In the genomic region with DNA sequence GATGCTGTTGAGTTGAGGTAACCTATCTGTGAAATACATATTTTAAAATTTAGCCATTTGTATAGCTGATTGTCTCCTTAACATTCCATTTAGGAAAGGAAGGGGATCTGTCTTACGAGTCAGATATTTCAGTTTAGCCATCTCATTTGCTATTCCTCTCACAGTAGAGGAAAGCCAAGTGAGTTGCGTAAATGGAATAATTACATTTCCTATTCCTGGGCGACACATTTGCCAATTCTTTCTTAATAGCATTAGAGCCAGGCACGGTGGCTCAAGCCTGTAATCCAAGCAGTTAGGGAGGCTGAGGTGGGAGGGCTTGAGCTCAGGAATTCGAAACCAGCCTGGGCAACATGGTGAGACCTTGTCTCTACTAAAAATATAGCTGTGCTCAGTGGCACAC, we compare ENCODE assay signal across 17 cellular contexts.
"Had no signal": no experiment of that assay in that cellular context is flagged by ENCODE, and none has a peak within 500 bp of the region (broad histone marks: within the 10 kb centered on the region; RNA-seq: fewer than 3 reads in every experiment).

No MANE protein-coding gene starts in this region.

- ATAC-seq: activated CD8-positive, alpha-beta memory T cell treated with anti-CD3 and anti-CD28 coated beads, Interleukin-2, amount 10 ng/mL, durations not matched to agents 7 days and 5 days; right cardiac atrium had no signal

- FAIRE-seq: endometrium, frontal cortex had no signal

- H3K36me3 ChIP-seq: esophagus muscularis mucosa had no signal

- H3K4me1 ChIP-seq: esophagus muscularis mucosa had no signal

- H3K27ac ChIP-seq: dorsolateral prefrontal cortex, esophagus muscularis mucosa had no signal

- DNase-seq: activated CD4-positive, alpha-beta T cell treated with anti-CD3 and anti-CD28 coated beads for 1 hour; activated CD4-positive, alpha-beta T cell treated with anti-CD3 and anti-CD28 coated beads, Interleukin-2, amount 50 U/mL, for 48 hours; activated CD8-positive, alpha-beta memory T cell treated with anti-CD3 and anti-CD28 coated beads, Interleukin-2, amount 10 ng/mL, durations not matched to agents 7 days and 5 days; activated effector memory CD4-positive, alpha-beta T cell treated with anti-CD3 and anti-CD28 coated beads, Interleukin-2, amount 50 U/mL, for 16 hours; activated T-cell treated with anti-CD3 and anti-CD28 coated beads, Interleukin-2, amount 50 U/mL, for 24 hours; dorsolateral prefrontal cortex; islet precursor cell; naive B cell; right cardiac atrium; stimulated activated CD4-positive, alpha-beta T cell treated with anti-CD3 and anti-CD28 coated beads, Interleukin-2, amount 100 ng/mL, for 24 hours; stimulated activated naive CD4-positive, alpha-beta T cell; substantia nigra; T-helper 9 cell; trophoblast cell had no signal

- H3K4me3 ChIP-seq: dorsolateral prefrontal cortex, esophagus muscularis mucosa had no signal

- H3K27me3 ChIP-seq: dorsolateral prefrontal cortex, esophagus muscularis mucosa had no signal

- H3K9me3 ChIP-seq: esophagus muscularis mucosa had no signal
